ENCODE assay signal across 8 cellular contexts in the genomic region with DNA sequence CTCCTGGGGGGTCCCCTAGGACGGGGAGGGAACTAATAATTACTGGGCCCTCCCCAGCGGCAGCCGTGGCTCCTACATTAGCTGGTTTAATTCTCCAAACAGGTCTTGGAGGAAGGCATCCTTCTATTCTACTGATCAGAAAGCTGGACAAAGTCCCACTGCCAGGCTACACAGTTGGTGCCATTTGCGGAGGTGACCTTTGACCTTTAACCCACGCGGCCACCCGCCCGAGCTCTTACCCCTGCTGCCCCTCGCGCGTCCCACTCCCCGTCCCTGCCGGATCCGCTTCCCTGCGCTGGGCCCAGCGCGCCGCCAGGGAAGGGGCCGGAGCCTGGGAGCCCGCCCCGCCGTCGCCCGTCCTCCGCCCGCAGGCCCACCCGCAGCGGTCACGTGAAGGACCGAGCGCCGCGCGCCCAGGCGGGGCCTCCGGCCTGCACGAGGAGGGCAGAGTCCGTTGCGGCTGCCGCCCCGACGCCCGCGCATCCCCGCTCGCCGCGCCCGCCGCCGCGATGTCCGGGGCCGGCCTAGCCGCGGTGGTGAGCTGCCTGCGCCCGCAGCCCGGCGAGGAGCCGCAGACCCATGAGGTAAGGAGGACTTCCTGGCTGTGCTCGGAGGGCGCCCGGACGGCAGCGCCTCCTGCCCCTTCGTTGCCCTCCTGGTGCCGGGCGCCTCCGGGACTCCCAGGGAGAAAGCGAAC. TPM values are rescaled to one million over a fixed set of nuclear protein-coding genes. Genes with fewer than 3 reads are reported as not detected.
DNase-seq lines count a peak whose midpoint lies in the region; ATAC-seq and TF ChIP-seq lines count a peak whose summit lies in the region.
"Not testable (repeated sequence)": the region's sequence is repeated elsewhere in the genome, so short reads cannot be mapped to it uniquely, and the experiment has no call there.
"Had no signal": no experiment of that assay in that cellular context is flagged by ENCODE, and none has a peak within 500 bp of the region (broad histone marks: within the 10 kb centered on the region; RNA-seq: fewer than 3 reads in every experiment).

No MANE protein-coding gene starts in this region.

- H3K27me3 Mint-ChIP-seq in T-helper 17 cell; activated T-helper 17 cell treated with anti-CD3 and anti-CD28 coated beads, Interleukin-2, amount 50 U/mL, for 72 hours; stimulated activated naive CD8-positive, alpha-beta T cell treated with anti-CD3 and anti-CD28 coated beads, Interleukin-15, amount 100 ng/mL, for 72 hours: not testable (repeated sequence)

- TF ChIP-seq CTCF in gastroesophageal sphincter (IDR thresholded peaks at IDR 0.05); lower lobe of right lung (IDR thresholded peaks at IDR 0.05); omental fat pad (IDR thresholded peaks at IDR 0.05): not testable (repeated sequence)

- not testable (repeated sequence) for H3K27ac Mint-ChIP-seq in T-helper 17 cell; activated T-helper 17 cell treated with anti-CD3 and anti-CD28 coated beads, Interleukin-2, amount 50 U/mL, for 72 hours; stimulated activated naive CD8-positive, alpha-beta T cell treated with anti-CD3 and anti-CD28 coated beads, Interleukin-15, amount 100 ng/mL, for 72 hours

- not testable (repeated sequence) for H3K4me3 Mint-ChIP-seq in T-helper 17 cell; activated T-helper 17 cell treated with anti-CD3 and anti-CD28 coated beads, Interleukin-2, amount 50 U/mL, for 72 hours; stimulated activated naive CD8-positive, alpha-beta T cell treated with anti-CD3 and anti-CD28 coated beads, Interleukin-15, amount 100 ng/mL, for 72 hours

- H3K36me3 ChIP-seq in gastroesophageal sphincter, lower lobe of right lung: not testable (repeated sequence)

- not testable (repeated sequence) for DNase-seq in T-helper 17 cell; left ventricle myocardium superior; lower lobe of right lung; omental fat pad (ENCODE audit: low spot score); stimulated activated naive CD8-positive, alpha-beta T cell treated with anti-CD3 and anti-CD28 coated beads, Interleukin-15, amount 100 ng/mL, for 72 hours

- not testable (repeated sequence) for H3K27me3 ChIP-seq in gastroesophageal sphincter; lower lobe of right lung (ENCODE audit: low read depth)

- intact Hi-C loops in left ventricle myocardium superior (cut with micrococcal nuclease); lower lobe of right lung (cut with DNase I): not testable (repeated sequence)

- H3K4me3 ChIP-seq in gastroesophageal sphincter, lower lobe of right lung: not testable (repeated sequence)

- not testable (repeated sequence) for TF ChIP-seq POLR2A in gastroesophageal sphincter (IDR thresholded peaks at IDR 0.05)

- no CpG with 5 or more reads among the region's 71 CpGs for WGBS in gastroesophageal sphincter (ENCODE audit: low coverage in 1 of 2), 2 donors

- H3K4me1 Mint-ChIP-seq in T-helper 17 cell; activated T-helper 17 cell treated with anti-CD3 and anti-CD28 coated beads, Interleukin-2, amount 50 U/mL, for 72 hours; stimulated activated naive CD8-positive, alpha-beta T cell treated with anti-CD3 and anti-CD28 coated beads, Interleukin-15, amount 100 ng/mL, for 72 hours: not testable (repeated sequence)

- ATAC-seq in T-helper 17 cell = peak; percentile 37
- peak; percentile 46 for ATAC-seq in activated T-helper 17 cell treated with anti-CD3 and anti-CD28 coated beads, Interleukin-2, amount 50 U/mL, for 72 hours (replicated peaks)
- peak; percentile 50 for ATAC-seq in gastroesophageal sphincter
- ATAC-seq in left ventricle myocardium superior = peak; percentile 83
- ATAC-seq in lower lobe of right lung = peak; percentile 53 to 67
- ATAC-seq in omental fat pad (ENCODE audit: low FRiP score) = peak; percentile 70
- ATAC-seq in stimulated activated naive CD8-positive, alpha-beta T cell treated with anti-CD3 and anti-CD28 coated beads, Interleukin-15, amount 100 ng/mL, for 72 hours = peak; percentile 66

- H3K9me3 Mint-ChIP-seq in activated T-helper 17 cell treated with anti-CD3 and anti-CD28 coated beads, Interleukin-2, amount 50 U/mL, for 72 hours; stimulated activated naive CD8-positive, alpha-beta T cell treated with anti-CD3 and anti-CD28 coated beads, Interleukin-15, amount 100 ng/mL, for 72 hours: not testable (repeated sequence)

- not testable (repeated sequence) for H3K9me3 ChIP-seq in T-helper 17 cell (ENCODE audit: control insufficient read depth, low read length, poor library complexity, severe bottlenecking); gastroesophageal sphincter; lower lobe of right lung

- H3K36me3 Mint-ChIP-seq in T-helper 17 cell (ENCODE audit: low read depth); activated T-helper 17 cell treated with anti-CD3 and anti-CD28 coated beads, Interleukin-2, amount 50 U/mL, for 72 hours (ENCODE audit: low read depth): not testable (repeated sequence)

- not testable (repeated sequence) for TF ChIP-seq EP300 in gastroesophageal sphincter (IDR thresholded peaks at IDR 0.05)

- H3K4me1 ChIP-seq in gastroesophageal sphincter, lower lobe of right lung: not testable (repeated sequence)

- H3K27ac ChIP-seq in gastroesophageal sphincter, lower lobe of right lung: not testable (repeated sequence)

RNA-seq across cellular contexts. Expression of a gene that starts 48.9 kb away (rescaled TPM):
- total RNA-seq in T-helper 17 cell (1 to 10 TPM in 1 of 2 donors, not detected in 1; 1.3 TPM), gastroesophageal sphincter (1 to 10 TPM; 2.6 to 5.4 (median 3.6) TPM), left ventricle myocardium superior (2.6 TPM), lower lobe of right lung (2.4 TPM), omental fat pad (1 to 10 TPM in 3 of 4 donors, not detected in 1; 1.2 to 2.4 (median 2.2) TPM)
- total RNA-seq in activated T-helper 17 cell treated with anti-CD3 and anti-CD28 coated beads, Interleukin-2, amount 50 U/mL, for 72 hours = 1 to 10 TPM in 1 of 2 donors, under 1 TPM in 1; 0.65 to 2.8 TPM
- total RNA-seq: G401 had no signal
